8 cellular contexts compared by ENCODE assay signal in the genomic region with DNA sequence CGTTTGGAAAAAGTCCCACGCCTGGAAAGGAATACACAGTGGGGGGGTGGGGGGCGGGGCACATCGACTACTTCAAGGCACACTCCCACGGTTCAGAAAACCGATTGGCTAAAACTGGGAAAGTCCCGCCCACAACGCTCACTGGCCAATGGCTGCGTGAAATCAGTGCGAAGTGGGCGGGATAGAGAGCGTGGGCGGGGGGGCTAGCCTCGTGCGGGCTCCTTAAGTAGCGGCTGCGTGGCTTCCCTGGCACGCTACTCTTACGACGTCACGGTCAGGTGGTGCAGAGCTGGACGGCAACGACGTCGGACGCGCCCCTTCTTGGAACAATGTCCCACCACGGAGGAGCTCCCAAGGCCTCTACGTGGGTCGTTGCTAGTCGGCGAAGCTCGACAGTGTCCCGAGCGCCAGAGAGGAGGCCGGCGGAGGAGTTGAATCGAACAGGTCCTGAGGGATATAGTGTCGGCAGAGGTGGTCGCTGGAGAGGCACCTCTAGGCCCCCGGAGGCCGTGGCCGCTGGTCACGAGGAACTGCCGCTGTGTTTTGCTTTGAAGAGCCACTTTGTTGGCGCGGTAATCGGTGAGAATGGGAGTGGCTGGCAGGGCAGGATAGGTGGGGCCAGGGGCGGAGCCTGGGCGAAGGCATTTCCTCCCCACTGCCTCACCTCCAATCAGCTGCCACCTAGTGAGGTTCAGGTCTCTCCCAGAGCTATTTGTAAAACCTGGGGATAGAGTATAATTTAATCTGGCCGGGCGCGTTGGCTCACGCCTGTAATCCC. TPM values are rescaled to one million over a fixed set of nuclear protein-coding genes. Genes with fewer than 3 reads are reported as not detected.
A peak's percentile ranks its signal among the peaks of the same experiment; 100 is the strongest.
DNase-seq lines count a peak whose midpoint lies in the region; ATAC-seq and TF ChIP-seq lines count a peak whose summit lies in the region.

TSS of gene DDX43 (plus strand) at position 252 of the 778 bp plus-strand sequence. CDS start at position 330, 78 bp downstream.

- DNase-seq in AG08396 (ENCODE audit: low spot score), result peak; percentile 39
- peak; percentile 35 for DNase-seq in activated CD4-positive, alpha-beta T cell treated with anti-CD3 and anti-CD28 coated beads, Interleukin-2, amount 50 U/mL, for 1 hour
- DNase-seq in fibroblast of villous mesenchyme (ENCODE audit: low read depth), result peak; percentile 97
- peak; percentile 67 for DNase-seq in sciatic nerve (ENCODE audit: low spot score)
- no peak for DNase-seq in NCI-H526 (lab: John Stamatoyannopoulos, UW)
- no peak for DNase-seq in kidney glomerular epithelial cell (lab: John Stamatoyannopoulos, UW)
- DNase-seq in DMS153 (lab: John Stamatoyannopoulos, UW), result no peak

- ATAC-seq in HG03025 (IDR thresholded peaks at IDR 0.05; ENCODE audit: low FRiP score, unreplicated experiment) (peak; percentile 62), sciatic nerve (peak; percentile 88)

- H3K4me3 ChIP-seq in fibroblast of villous mesenchyme (ENCODE audit: low read depth, low read length), result peak within 1 kb of the TSS; percentile 69

- intact Hi-C loops in sciatic nerve (cut with DNase I), result no loop called here

- TF ChIP-seq CTCF in fibroblast of villous mesenchyme (IDR thresholded peaks at IDR 0.05; ENCODE audit: insufficient read depth, low read depth, low read length), result no peak

RNA-seq across cellular contexts. Expression of gene DDX43, which starts in this region (rescaled TPM):
- total RNA-seq in fibroblast of villous mesenchyme (0.86 and 3.5 TPM in 2 replicates), sciatic nerve (0.89 TPM)

Comparison
In these comparisons a context has a peak if more than half of its experiments do, and no peak if none do; other contexts are left out.
1. Peak in DNase-seq and ATAC-seq in sciatic nerve; RNA of the gene not detected or under 1 TPM.
2. DNase-seq: peak in AG08396 (single experiment), activated CD4-positive, alpha-beta T cell treated with anti-CD3 and anti-CD28 coated beads, Interleukin-2, amount 50 U/mL, for 1 hour (single experiment) and fibroblast of villous mesenchyme (single experiment); none in NCI-H526 (0 of 2), kidney glomerular epithelial cell (single experiment) and DMS153 (single experiment).